Comparison of ENCODE assay signal across 8 cellular contexts in the genomic region with DNA sequence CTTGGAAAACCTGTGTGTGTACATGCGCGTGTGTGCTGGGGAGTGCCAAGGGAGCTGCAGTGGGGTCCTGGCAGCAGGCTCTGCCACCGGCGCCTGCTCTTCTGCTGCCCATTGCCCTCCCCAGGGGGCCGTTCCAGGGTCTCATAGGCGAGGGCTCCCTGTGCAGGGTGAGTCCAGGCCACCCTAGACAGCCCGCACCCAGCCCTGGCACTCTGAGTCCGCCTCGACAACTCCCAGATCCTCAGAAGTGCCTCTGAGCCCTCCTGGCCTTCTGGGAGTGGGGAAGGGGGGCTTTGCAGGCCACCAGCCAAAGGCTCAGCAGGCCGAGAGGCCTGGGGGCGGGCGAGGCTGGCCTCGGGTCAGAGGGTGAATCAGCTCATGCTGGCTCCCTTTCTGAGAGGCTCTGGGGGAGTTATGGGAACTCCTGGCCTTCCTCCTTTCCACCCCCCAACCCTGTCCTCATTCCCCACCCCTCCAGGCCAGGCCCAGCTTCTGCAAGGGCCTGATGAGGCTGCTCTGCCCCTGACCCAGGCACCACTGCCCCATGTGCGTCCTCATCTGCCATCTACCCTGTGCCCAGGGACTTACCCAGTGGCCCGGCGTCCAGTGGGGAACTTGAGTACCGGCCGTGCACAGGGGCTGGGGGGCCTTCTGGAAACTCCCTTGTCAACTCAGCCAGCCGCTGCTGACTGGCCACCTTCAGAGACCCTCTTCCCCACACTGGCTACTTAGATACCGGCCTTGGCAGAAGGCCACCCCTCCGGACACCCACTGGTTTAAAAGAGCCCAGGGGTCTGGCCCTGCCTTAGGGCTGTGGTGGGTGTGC. TPM values are rescaled to one million over a fixed set of nuclear protein-coding genes. Genes with fewer than 3 reads are reported as not detected.
DNase-seq lines count a peak whose midpoint lies in the region; TF ChIP-seq lines count a peak whose summit lies in the region.

No MANE protein-coding gene starts in this region.

- TF ChIP-seq CTCF in BE2C (IDR thresholded peaks at IDR 0.05; ENCODE audit: low read depth, low read length) (no peak), Loucy (conservative IDR thresholded peaks at IDR 0.05; ENCODE audit: low read length) (no peak), dorsolateral prefrontal cortex (IDR thresholded peaks at IDR 0.05 in 54 of 56, conservative IDR thresholded peaks at IDR 0.05 in 2 of 56; ENCODE audit: low read depth in 1 of 56, partially characterized antibody in 56 of 56) (no peak), neural crest cell (conservative IDR thresholded peaks at IDR 0.05) (no peak)

- H3K27ac Mint-ChIP-seq in neural crest cell (ENCODE audit: unreplicated experiment) = no peak overlapping the region

- peak overlapping the region; percentile 83 for H3K4me3 Mint-ChIP-seq in neural crest cell

- H3K9ac ChIP-seq in Loucy (ENCODE audit: low read depth, low read length, poor library complexity, severe bottlenecking) = peak overlapping the region; percentile 84

- no peaks in the 10 kb centered on the region for H3K36me3 Mint-ChIP-seq in neural crest cell (ENCODE audit: low read depth)

- H2AFZ ChIP-seq in Loucy (ENCODE audit: low read length) = no peak overlapping the region

- H3K9me3 Mint-ChIP-seq in neural crest cell = no peaks in the 10 kb centered on the region

- DNase-seq in BE2C (no peak), dorsolateral prefrontal cortex (no peak), neural crest cell (ENCODE audit: low read depth, low spot score) (no peak), NCI-H345 (lab: John Stamatoyannopoulos, UW) (no peak), NCI-H1694 treated with DMSO at 0.1 percent for 48 hours (lab: John Stamatoyannopoulos, UW) (no peak), ureter (ENCODE audit: low spot score) (no peak), NCI-H1105 treated with DMSO at 0.1 percent for 48 hours (lab: John Stamatoyannopoulos, UW) (no peak)

- peak overlapping the region; percentile 89 for H3K4me2 ChIP-seq in Loucy (ENCODE audit: low read depth, low read length, poor library complexity, severe bottlenecking)

- H3K36me3 ChIP-seq in BE2C (0 out of 2 replicates have a peak, but pooled peaks cover 3% of the 10 kb centered on the region), Loucy (ENCODE audit: insufficient read depth, low read length) (no peaks in the 10 kb centered on the region)

- no peaks in the 10 kb centered on the region for H3F3A ChIP-seq in Loucy (ENCODE audit: low read depth)

- H3K4me3 ChIP-seq in BE2C (ENCODE audit: low read depth, low read length) (peak overlapping the region; percentile 65), Loucy (ENCODE audit: low read length, poor library complexity, severe bottlenecking) (peak overlapping the region; percentile 84), dorsolateral prefrontal cortex (peak overlapping the region in 55 of 59 donors; percentile 7 to 93 (median 77))

- H3K4me1 ChIP-seq in BE2C (peaks cover 35% of the 10 kb centered on the region), Loucy (ENCODE audit: insufficient read depth, low read length, poor library complexity, severe bottlenecking) (peaks cover 29% of the 10 kb centered on the region)

- intact Hi-C loops in dorsolateral prefrontal cortex (cut with DNase I) = loop anchor here in 1 of 2 donors (2.0 kb wide), 1 partner anchor 118 kb away; no protein-coding TSS in a partner anchor

- peak overlapping the region in 48 of 59 donors; percentile 10 to 98 (median 94) for H3K27ac ChIP-seq in dorsolateral prefrontal cortex

- peaks cover 16% of the 10 kb centered on the region for H4K20me1 ChIP-seq in Loucy (ENCODE audit: insufficient read depth, low read length, poor library complexity, severe bottlenecking)

- H3K79me2 ChIP-seq in Loucy (ENCODE audit: insufficient read depth, low read length) = peaks cover 16% of the 10 kb centered on the region

- H3K9me3 ChIP-seq in BE2C (no peaks in the 10 kb centered on the region), Loucy (ENCODE audit: insufficient read depth, low read depth, low read length) (no peaks in the 10 kb centered on the region)

- peaks cover 50% of the 10 kb centered on the region for H3K27me3 Mint-ChIP-seq in neural crest cell (ENCODE audit: low read depth)

- H3K27me3 ChIP-seq in BE2C (no peaks in the 10 kb centered on the region), Loucy (ENCODE audit: insufficient read depth, low read length, poor library complexity, severe bottlenecking) (no peaks in the 10 kb centered on the region), dorsolateral prefrontal cortex (peaks cover 0 to 34% (median 18%) of the 10 kb centered on the region in 45 donors)

- peaks cover 16% of the 10 kb centered on the region for H3K4me1 Mint-ChIP-seq in neural crest cell

- H3K9me2 ChIP-seq in Loucy (replicated peaks; ENCODE audit: low read depth, low read length) = no peaks in the 10 kb centered on the region

RNA-seq across cellular contexts. Expression of a gene that starts 2.1 kb away (rescaled TPM):
- polyA plus RNA-seq in BE2C (2012; ENCODE audit: insufficient read depth, insufficient read length, low read depth) = 40.9 TPM
- 10 to 100 TPM in 118 of 120 experiments, 1 to 10 TPM in 2; 8.9 to 23.4 (median 15.6) TPM for total RNA-seq in dorsolateral prefrontal cortex
- total RNA-seq in neural crest cell = 39.6 and 44.9 TPM in 2 replicates
- 9.7 TPM for total RNA-seq in ureter

RNA-seq across cellular contexts. Expression of a gene that starts 2.3 kb away (rescaled TPM):
- 451 TPM for polyA plus RNA-seq in BE2C (2012; ENCODE audit: insufficient read depth, insufficient read length, low read depth)
- total RNA-seq in dorsolateral prefrontal cortex (10 to 100 TPM in 36 of 120 experiments, 1 to 10 TPM in 80, under 1 TPM in 1, not detected in 3; 0.64 to 75.6 (median 7.4) TPM), neural crest cell (3.2 and 4.8 TPM in 2 replicates), ureter (127 TPM)

RNA-seq across cellular contexts. Expression of a gene that starts 14.4 kb away (rescaled TPM):
- 2,068 TPM for polyA plus RNA-seq in BE2C (2012; ENCODE audit: insufficient read depth, insufficient read length, low read depth)
- total RNA-seq in dorsolateral prefrontal cortex (100 to 1,000 TPM in 116 of 120 experiments, 10 to 100 TPM in 4; 67.0 to 225 (median 142) TPM), neural crest cell (38.3 and 39.3 TPM in 2 replicates), ureter (186 TPM)

RNA-seq across cellular contexts. Expression of a gene that starts 37.4 kb away (rescaled TPM):
- 11.3 TPM for polyA plus RNA-seq in BE2C (2012; ENCODE audit: insufficient read depth, insufficient read length, low read depth)
- total RNA-seq in dorsolateral prefrontal cortex = 10 to 100 TPM; 11.9 to 30.7 (median 19.1) TPM
- 12.3 and 13.9 TPM in 2 replicates for total RNA-seq in neural crest cell
- total RNA-seq in ureter = 1.1 TPM
